In the genomic region with DNA sequence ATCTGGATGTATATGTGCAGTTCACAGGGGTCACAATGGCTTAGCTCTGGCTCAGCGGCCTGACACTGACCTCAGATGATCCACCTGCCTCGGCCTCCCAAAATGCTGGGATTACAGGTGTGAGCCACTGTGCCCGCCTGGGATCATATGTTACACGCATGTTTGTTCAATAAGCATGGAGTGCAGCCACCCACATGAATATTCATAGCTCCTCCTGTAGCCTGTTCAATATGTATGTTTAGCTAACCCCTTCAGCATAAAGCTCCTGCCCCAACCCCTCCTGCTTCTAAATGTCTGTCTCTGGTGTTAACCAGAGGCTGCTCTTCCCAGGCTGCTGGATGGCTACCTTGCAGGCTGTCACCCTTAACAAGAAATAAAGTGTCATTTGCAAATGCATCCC, we compare ENCODE assay signal across 1 cellular context.
A peak's percentile ranks its signal among the peaks of the same experiment; 100 is the strongest.
TF ChIP-seq lines count a peak whose summit lies in the region.

No MANE protein-coding gene starts in this region.

TF ChIP-seq in GM12878, 131 proteins besides CTCF, POLR2A, EP300 and RAD21:
- TF ChIP-seq POU2F2 (IDR thresholded peaks at IDR 0.05; ENCODE audit: borderline replicate concordance, low read depth, low read length) = peak; percentile 53; the same call in 1 of the 3 replicates
